In genomic region chr7:978049-978346, GRCh38 we compare ENCODE assay signal across 23 cellular contexts. TPM values are rescaled to one million over a fixed set of nuclear protein-coding genes. Genes with fewer than 3 reads are reported as not detected.
DNase-seq lines count a peak whose midpoint lies in the region; ATAC-seq, FAIRE-seq and TF ChIP-seq lines count a peak whose summit lies in the region.
"Had no signal": no experiment of that assay in that cellular context is flagged by ENCODE, and none has a peak within 500 bp of the region (broad histone marks: within the 10 kb centered on the region; RNA-seq: fewer than 3 reads in every experiment).

No MANE protein-coding gene starts in this region.

- ATAC-seq in body of pancreas (no peak), GM21576 (IDR thresholded peaks at IDR 0.05; ENCODE audit: unreplicated experiment) (no peak), HG02642 (IDR thresholded peaks at IDR 0.05; ENCODE audit: poor library complexity, unreplicated experiment) (no peak)
- ATAC-seq: activated CD8-positive, alpha-beta T cell treated with anti-CD3 and anti-CD28 coated beads for 36 hours; activated T-cell treated with anti-CD3 and anti-CD28 coated beads, Interleukin-2, amount 50 U/mL, for 4 hours; foreskin keratinocyte; left cardiac atrium; PC-3; stimulated activated memory B cell treated with anti-CD40 and anti-IgM and Interleukin-4, amounts not matched to agents 10 μg/mL and 1 μg/mL and 100 μg/mL, for 72 hours; WTC11 had no signal

- TF ChIP-seq CTCF in body of pancreas (IDR thresholded peaks at IDR 0.05) = no peak

- H3K9me3 ChIP-seq in body of pancreas (no peaks in the 10 kb centered on the region), mesodermal cell (ENCODE audit: control insufficient read depth, low read length) (no peaks in the 10 kb centered on the region)
- H3K9me3 ChIP-seq: upper lobe of left lung had no signal

- intact Hi-C loops in body of pancreas (cut with DNase I) = no loop called here

- H3K4me1 ChIP-seq in body of pancreas (peaks cover 52% of the 10 kb centered on the region), mesodermal cell (ENCODE audit: control insufficient read depth, insufficient read depth, low read length, poor library complexity, severe bottlenecking) (peaks cover 16% of the 10 kb centered on the region)
- H3K4me1 ChIP-seq: foreskin keratinocyte had no signal

- no peaks in the 10 kb centered on the region for H3K27me3 ChIP-seq in body of pancreas

- no peak for TF ChIP-seq POLR2A in body of pancreas (IDR thresholded peaks at IDR 0.05)

- DNase-seq in GM18507 (ENCODE audit: extremely low spot score, insufficient read length, low read depth) (no peak), body of pancreas (no peak), substantia nigra (lab: John Stamatoyannopoulos, UW) (no peak), MV-4-11 (lab: John Stamatoyannopoulos, UW) (no peak)
- no peak for DNase-seq in activated naive CD4-positive, alpha-beta T cell (lab: John Stamatoyannopoulos, UW)
- DNase-seq: activated CD8-positive, alpha-beta T cell treated with anti-CD3 and anti-CD28 coated beads for 36 hours; activated T-cell treated with anti-CD3 and anti-CD28 coated beads, Interleukin-2, amount 50 U/mL, for 4 hours; AML-193; foreskin keratinocyte; GM23248; left cardiac atrium; NCI-H2171; PC-3 had no signal

- H3K4me3 ChIP-seq in body of pancreas (no peak overlapping the region), mesodermal cell (ENCODE audit: extremely low read depth, insufficient read depth, low read length, poor library complexity, severe bottlenecking) (no peak overlapping the region)
- H3K4me3 ChIP-seq: GM23248, upper lobe of left lung had no signal

- no peaks in the 10 kb centered on the region for H3K36me3 ChIP-seq in body of pancreas (replicated peaks in 1 of 2; ENCODE audit: insufficient read depth in 1 of 2, low read depth in 2 of 2)
- H3K36me3 ChIP-seq in mesodermal cell (ENCODE audit: control insufficient read depth, insufficient read depth, low read length) = peaks cover 5% of the 10 kb centered on the region

- peak; percentile 68 for FAIRE-seq in GM18507 (lab: Jason Lieb, UNC)

- H3K27ac ChIP-seq in body of pancreas (peak overlapping the region; percentile 96 to 99 (median 99)), mesodermal cell (ENCODE audit: low read depth, low read length, severe bottlenecking) (peak overlapping the region; percentile 81), substantia nigra (ENCODE audit: low read depth, low read length, poor library complexity, severe bottlenecking) (peak overlapping the region; percentile 95)
- H3K27ac ChIP-seq: epithelial cell of prostate, foreskin keratinocyte, GM23248, upper lobe of left lung had no signal

- 26 to 37% methylated on average over 7 of the region's 7 CpGs for WGBS in body of pancreas, 2 donors
- 83 to 92% methylated on average over 7 of the region's 7 CpGs for WGBS in mesodermal cell (ENCODE audit: insufficient coverage in 2 of 2), 2 experiments

RNA-seq across cellular contexts. Expression of gene COX19, which starts 2.6 kb away (rescaled TPM):
- 10 to 100 TPM in 1 of 2 donors, 1 to 10 TPM in 1; 9.6 to 25.1 TPM for total RNA-seq in body of pancreas
- 9.7 TPM for polyA plus RNA-seq in mesodermal cell (2013, experiment 1 of 2)
- 9.4 TPM for polyA plus RNA-seq in mesodermal cell (2013, experiment 2 of 2)

RNA-seq across cellular contexts. Expression of gene CYP2W1, which starts 5.0 kb away (rescaled TPM):
- total RNA-seq in body of pancreas = not detected
- polyA plus RNA-seq in mesodermal cell (2013, experiment 1 of 2) = not detected
- polyA plus RNA-seq in mesodermal cell (2013, experiment 2 of 2) = not detected
- total RNA-seq: activated CD8-positive, alpha-beta T cell treated with anti-CD3 and anti-CD28 coated beads for 36 hours; activated T-cell treated with anti-CD3 and anti-CD28 coated beads, Interleukin-2, amount 50 U/mL, for 4 hours; dermis blood vessel endothelial cell; foreskin keratinocyte; GM23248; left cardiac atrium; PC-3; SK-MEL-5; T-helper 2 cell treated with Interferon-gamma antibody and Interleukin-4, amounts not matched to agents 100 ng/mL and 5 ng/mL, for 36 hours; upper lobe of left lung; WTC11 had no signal
- polyA plus RNA-seq: foreskin keratinocyte, GM23248 had no signal

RNA-seq across cellular contexts. Expression of gene ADAP1, which starts 23.5 kb away (rescaled TPM):
- 10 to 100 TPM; 19.7 to 19.8 TPM for total RNA-seq in body of pancreas
- 2.2 TPM for polyA plus RNA-seq in mesodermal cell (2013, experiment 1 of 2)
- polyA plus RNA-seq in mesodermal cell (2013, experiment 2 of 2) = 1.7 TPM
